Comparison of ENCODE assay signal across 28 cellular contexts in genomic region chr11:251550-251949, GRCh38. TPM values are rescaled to one million over a fixed set of nuclear protein-coding genes. Genes with fewer than 3 reads are reported as not detected.
DNase-seq lines count a peak whose midpoint lies in the region; ATAC-seq and TF ChIP-seq lines count a peak whose summit lies in the region.
"Had no signal": no experiment of that assay in that cellular context is flagged by ENCODE, and none has a peak within 500 bp of the region (broad histone marks: within the 10 kb centered on the region; RNA-seq: fewer than 3 reads in every experiment).

No MANE protein-coding gene starts in this region.

- no peaks in the 10 kb centered on the region for H4K20me1 ChIP-seq in OCI-LY1 (ENCODE audit: insufficient read depth, low read length)

- no peaks in the 10 kb centered on the region for H3K9me3 ChIP-seq in OCI-LY1 (ENCODE audit: low read length)
- no peaks in the 10 kb centered on the region for H3K9me3 ChIP-seq in endodermal cell (ENCODE audit: control insufficient read depth, low read length)
- no peaks in the 10 kb centered on the region for H3K9me3 ChIP-seq in suprapubic skin
- H3K9me3 ChIP-seq: A549; BLaER1 treated with 17β-estradiol and CSF1 and Interleukin-3, amounts not matched to agents 10 nM and 100 nM; body of pancreas; right atrium auricular region; SJCRH30; testis had no signal

- no peak overlapping the region for H3K27ac Mint-ChIP-seq in endodermal cell
- H3K27ac Mint-ChIP-seq: T-helper 1 cell treated with Interleukin-12 subunit alpha and Interleukin-12 subunit beta and Interleukin-4 antibody, amounts not matched to agents 30 μg/mL and 1 μg/mL, for 36 hours had no signal

- H3K9ac ChIP-seq in OCI-LY1 (ENCODE audit: low read length) (no peak overlapping the region), endodermal cell (ENCODE audit: extremely low read depth, low read length, poor library complexity, severe bottlenecking) (no peak overlapping the region)

- H3K79me2 ChIP-seq in OCI-LY1 (ENCODE audit: insufficient read depth, low read length): no peaks in the 10 kb centered on the region
- H3K79me2 ChIP-seq: hepatocyte had no signal

- WGBS in endodermal cell (ENCODE audit: insufficient coverage in 1 of 2, insufficient read length in 1 of 2), 2 experiments: 94 to 97% methylated on average over 8 to 10 of the region's 10 CpGs
- WGBS in suprapubic skin: 83% methylated on average over 10 of the region's 10 CpGs

- TF ChIP-seq CTCF in OCI-LY1 (IDR thresholded peaks at IDR 0.05; ENCODE audit: low read length) (peak; percentile 33; the same call in 1 of the 2 replicates), endodermal cell (conservative IDR thresholded peaks at IDR 0.05) (no peak), suprapubic skin (IDR thresholded peaks at IDR 0.05) (no peak)

- H3K27ac ChIP-seq in OCI-LY1 (ENCODE audit: low read depth, low read length, poor library complexity, severe bottlenecking) (no peak overlapping the region), endodermal cell (ENCODE audit: low read depth, low read length) (no peak overlapping the region), suprapubic skin (no peak overlapping the region)
- H3K27ac ChIP-seq: A549, body of pancreas, epithelial cell of prostate, hepatocyte, right atrium auricular region, SJCRH30, testis had no signal

- peaks cover 2% of the 10 kb centered on the region for H3K27me3 Mint-ChIP-seq in endodermal cell (ENCODE audit: insufficient read depth)
- H3K27me3 Mint-ChIP-seq: activated CD4-positive, alpha-beta T cell treated with anti-CD3 and anti-CD28 coated beads, Interleukin-2, amount 10 ng/mL, durations not matched to agents 7 days and 5 days; IgD-negative memory B cell had no signal

- no peaks in the 10 kb centered on the region for H3K27me3 ChIP-seq in OCI-LY1 (ENCODE audit: insufficient read depth, low read length)
- H3K27me3 ChIP-seq in endodermal cell (ENCODE audit: control insufficient read depth, insufficient read depth, low read length, poor library complexity, severe bottlenecking): no peaks in the 10 kb centered on the region
- no peaks in the 10 kb centered on the region for H3K27me3 ChIP-seq in suprapubic skin
- H3K27me3 ChIP-seq: BLaER1 treated with 17β-estradiol and CSF1 and Interleukin-3, amounts not matched to agents 10 nM and 100 nM; body of pancreas; hepatocyte; right atrium auricular region; SJCRH30; testis had no signal

- H3K4me3 Mint-ChIP-seq in endodermal cell: no peak overlapping the region
- H3K4me3 Mint-ChIP-seq: activated CD4-positive, alpha-beta T cell treated with anti-CD3 and anti-CD28 coated beads, Interleukin-2, amount 10 ng/mL, durations not matched to agents 7 days and 5 days; IgD-negative memory B cell; natural killer cell; T-helper 1 cell treated with Interleukin-12 subunit alpha and Interleukin-12 subunit beta and Interleukin-4 antibody, amounts not matched to agents 30 μg/mL and 1 μg/mL, for 36 hours had no signal

- H3K4me1 Mint-ChIP-seq in endodermal cell: no peaks in the 10 kb centered on the region

- TF ChIP-seq EP300 in suprapubic skin (IDR thresholded peaks at IDR 0.05): no peak

- no peak for TF ChIP-seq POLR2A in suprapubic skin (IDR thresholded peaks at IDR 0.05)

- peaks cover 60% of the 10 kb centered on the region for H3K36me3 Mint-ChIP-seq in endodermal cell (ENCODE audit: low read depth)

- DNase-seq in activated CD8-positive, alpha-beta memory T cell treated with anti-CD3 and anti-CD28 coated beads for 24 hours: peak; percentile 54
- DNase-seq in activated CD8-positive, alpha-beta memory T cell treated with anti-CD3 and anti-CD28 coated beads, Interleukin-2, amount 50 U/mL, for 4 hours: no peak
- DNase-seq in endodermal cell (peak; percentile 28), sciatic nerve (ENCODE audit: low spot score) (no peak), T-helper 1 cell (no peak), hypothalamus (lab: John Stamatoyannopoulos, UW) (no peak), suprapubic skin (ENCODE audit: low spot score in 2 of 2) (no peak)
- DNase-seq: activated CD4-positive, alpha-beta T cell treated with anti-CD3 and anti-CD28 coated beads, Interleukin-2, amount 10 ng/mL, durations not matched to agents 7 days and 5 days; activated gamma-delta T cell; body of pancreas; cerebellar nuclear complex; left ventricle myocardium superior; natural killer cell; NCI-H510A treated with DMSO at 0.1 percent for 48 hours; NK-92 treated with Interleukin-12 subunit alpha and Interleukin-12 subunit beta, amount 100 ng/mL, for 24 hours; SJCRH30; stimulated activated CD4-positive, alpha-beta T cell treated with anti-CD3 and anti-CD28 coated beads, Interleukin-4, amount 100 ng/mL, for 24 hours; testis had no signal

- no peaks in the 10 kb centered on the region for H3K9me3 Mint-ChIP-seq in endodermal cell
- H3K9me3 Mint-ChIP-seq: activated CD4-positive, alpha-beta T cell treated with anti-CD3 and anti-CD28 coated beads, Interleukin-2, amount 10 ng/mL, durations not matched to agents 7 days and 5 days; IgD-negative memory B cell; natural killer cell; T-helper 1 cell treated with Interleukin-12 subunit alpha and Interleukin-12 subunit beta and Interleukin-4 antibody, amounts not matched to agents 30 μg/mL and 1 μg/mL, for 36 hours had no signal

- no peak overlapping the region for H2AFZ ChIP-seq in OCI-LY1 (ENCODE audit: low read length)
- H2AFZ ChIP-seq: hepatocyte had no signal

- no peak overlapping the region for H3K4me2 ChIP-seq in OCI-LY1 (ENCODE audit: low read length)
- H3K4me2 ChIP-seq: A549, hepatocyte had no signal

- peak; percentile 12 for ATAC-seq in sciatic nerve

- no peaks in the 10 kb centered on the region for H3K9me2 ChIP-seq in OCI-LY1 (ENCODE audit: low read depth, low read length)

- intact Hi-C loops in sciatic nerve (cut with DNase I): no loop called here

- H3K36me3 ChIP-seq in OCI-LY1 (ENCODE audit: insufficient read depth, low read length): peaks cover 69% of the 10 kb centered on the region
- H3K36me3 ChIP-seq in endodermal cell (ENCODE audit: control insufficient read depth, insufficient read depth, low read length): peaks cover 66% of the 10 kb centered on the region
- H3K36me3 ChIP-seq in suprapubic skin: peaks cover 71% of the 10 kb centered on the region

- H3K4me3 ChIP-seq in OCI-LY1 (ENCODE audit: low read depth, low read length, poor library complexity, severe bottlenecking) (no peak overlapping the region), endodermal cell (ENCODE audit: low read length) (no peak overlapping the region), suprapubic skin (no peak overlapping the region)
- H3K4me3 ChIP-seq: A549; BLaER1 treated with 17β-estradiol and CSF1 and Interleukin-3, amounts not matched to agents 10 nM and 100 nM; body of pancreas; hepatocyte; right atrium auricular region; SJCRH30; testis had no signal

- no peaks in the 10 kb centered on the region for H3K4me1 ChIP-seq in OCI-LY1 (ENCODE audit: insufficient read depth, low read length, severe bottlenecking)
- H3K4me1 ChIP-seq in endodermal cell (ENCODE audit: control insufficient read depth, insufficient read depth, low read length): no peaks in the 10 kb centered on the region
- no peaks in the 10 kb centered on the region for H3K4me1 ChIP-seq in suprapubic skin
- H3K4me1 ChIP-seq: A549, body of pancreas, right atrium auricular region, SJCRH30, testis had no signal

- H3F3A ChIP-seq in OCI-LY1 (ENCODE audit: insufficient read depth, low read length): no peaks in the 10 kb centered on the region

RNA-seq across cellular contexts. Expression of gene PSMD13, which starts 14.8 kb away (rescaled TPM):
- 100 to 1,000 TPM; 120 to 134 TPM for total RNA-seq in endodermal cell
- polyA plus RNA-seq in endodermal cell (2013, experiment 1 of 2): 151 TPM
- 145 TPM for polyA plus RNA-seq in endodermal cell (2013, experiment 2 of 2)
- total RNA-seq in sciatic nerve: 79.4 TPM
- 10 to 100 TPM; 70.3 to 97.8 (median 87.3) TPM for total RNA-seq in suprapubic skin

RNA-seq across cellular contexts. Expression of gene SIRT3, which starts 15.4 kb away (rescaled TPM):
- total RNA-seq in endodermal cell (10 to 100 TPM; 18.1 to 28.6 TPM), sciatic nerve (21.7 TPM), suprapubic skin (10 to 100 TPM in 3 of 4 donors, 1 to 10 TPM in 1; 9.1 to 20.1 (median 13.3) TPM)
- 20.2 TPM for polyA plus RNA-seq in endodermal cell (2013, experiment 1 of 2)
- 23.5 TPM for polyA plus RNA-seq in endodermal cell (2013, experiment 2 of 2)

RNA-seq across cellular contexts. Expression of gene NLRP6, which starts 26.7 kb away (rescaled TPM):
- total RNA-seq in endodermal cell: not detected
- not detected for polyA plus RNA-seq in endodermal cell (2013, experiment 1 of 2)
- polyA plus RNA-seq in endodermal cell (2013, experiment 2 of 2): not detected
- total RNA-seq in sciatic nerve: 0.36 TPM
- 1 to 10 TPM in 1 of 4 donors, under 1 TPM in 3; 0.15 to 1.3 (median 0.64) TPM for total RNA-seq in suprapubic skin
- total RNA-seq: hepatocyte, M059J, osteoblast, SJCRH30 had no signal

RNA-seq across cellular contexts. Expression of gene PGGHG, which starts 37.4 kb away (rescaled TPM):
- 100 to 1,000 TPM; 129 to 186 TPM for total RNA-seq in endodermal cell
- polyA plus RNA-seq in endodermal cell (2013, experiment 1 of 2): 36.7 TPM
- polyA plus RNA-seq in endodermal cell (2013, experiment 2 of 2): 31.3 TPM
- 60.3 TPM for total RNA-seq in sciatic nerve
- 10 to 100 TPM in 2 of 4 donors, 1 to 10 TPM in 2; 3.5 to 22.0 (median 8.1) TPM for total RNA-seq in suprapubic skin

RNA-seq across cellular contexts. Expression of gene RIC8A, which starts 44.0 kb away (rescaled TPM):
- total RNA-seq in endodermal cell: 10 to 100 TPM; 77.1 to 92.6 TPM
- polyA plus RNA-seq in endodermal cell (2013, experiment 1 of 2): 55.1 TPM
- polyA plus RNA-seq in endodermal cell (2013, experiment 2 of 2): 56.8 TPM
- total RNA-seq in sciatic nerve: 74.7 TPM
- total RNA-seq in suprapubic skin: 10 to 100 TPM; 62.4 to 90.1 (median 80.9) TPM

Comparison
In these comparisons a context has a peak if more than half of its experiments do, and no peak if none do; other contexts are left out.
1. DNase-seq: peak in activated CD8-positive, alpha-beta memory T cell treated with anti-CD3 and anti-CD28 coated beads for 24 hours (single experiment) and endodermal cell (single experiment); none in activated CD8-positive, alpha-beta memory T cell treated with anti-CD3 and anti-CD28 coated beads, Interleukin-2, amount 50 U/mL, for 4 hours (single experiment), sciatic nerve (single experiment), T-helper 1 cell (0 of 5), hypothalamus (0 of 51) and suprapubic skin (0 of 2).